In genomic region chr19:10520652-10521318, GRCh38 we compare ENCODE assay signal across 1 cellular context.
TF ChIP-seq lines count a peak whose summit lies in the region.

No MANE protein-coding gene starts in this region.

TF ChIP-seq in K562, 482 proteins besides CTCF, POLR2A, EP300 and RAD21:
- TF ChIP-seq NFIC (IDR thresholded peaks at IDR 0.05), result peak; percentile 85
- peak; percentile 96 for TF ChIP-seq ZKSCAN8 (CRISPR knock-in tag; IDR thresholded peaks at IDR 0.05)
- TF ChIP-seq RFX7 (CRISPR knock-in tag; IDR thresholded peaks at IDR 0.05), result no peak
TF ChIP-seq in K562: peak in this region for 2.
